ENCODE assay signal across 13 cellular contexts in genomic region chr6:2819115-2819514, GRCh38. TPM values are rescaled to one million over a fixed set of nuclear protein-coding genes. Genes with fewer than 3 reads are reported as not detected.
DNase-seq lines count a peak whose midpoint lies in the region; ATAC-seq, FAIRE-seq and TF ChIP-seq lines count a peak whose summit lies in the region.
"Had no signal": no experiment of that assay in that cellular context is flagged by ENCODE, and none has a peak within 500 bp of the region (broad histone marks: within the 10 kb centered on the region; RNA-seq: fewer than 3 reads in every experiment).

No MANE protein-coding gene starts in this region.

- peaks cover 3% of the 10 kb centered on the region; the same call in 1 of the 2 replicates for H3K4me1 ChIP-seq in HEK293 (ENCODE audit: control insufficient read depth, insufficient read depth, low read length)
- H3K4me1 ChIP-seq in mammary epithelial cell (ENCODE audit: insufficient read depth, low read length): peaks cover 29% of the 10 kb centered on the region
- H3K4me1 ChIP-seq in kidney (ENCODE audit: control insufficient read depth in 1 of 2, insufficient read depth in 1 of 2, low read depth in 1 of 2, low read length in 2 of 2): peaks cover 16 to 19% of the 10 kb centered on the region in 2 donors
- peaks cover 7 to 21% (median 14%) of the 10 kb centered on the region in 3 donors for H3K4me1 ChIP-seq in skeletal muscle tissue (ENCODE audit: control insufficient read depth in 3 of 3, insufficient read depth in 3 of 3, low read length in 3 of 3)

- dilution Hi-C loops in mammary epithelial cell (cut with HindIII; ENCODE audit: low sequenced_read_pairs): no loop called here

- no peak for DNase-seq in mammary epithelial cell
- DNase-seq in kidney: no peak
- no peak for DNase-seq in kidney glomerular epithelial cell (lab: John Stamatoyannopoulos, UW)
- no peak for DNase-seq in GM10248 (ENCODE audit: extremely low spot score)
- DNase-seq: glutamatergic neuron, KG1, NCI-H1694, NCI-H69 had no signal

- WGBS in mammary epithelial cell (ENCODE audit: low coverage, missing lambda C conversion rate): 99% methylated on average over 5 of the region's 5 CpGs

- peak overlapping the region; percentile 9 for H2AFZ ChIP-seq in mammary epithelial cell (ENCODE audit: low read depth, low read length)

- POLR2A ChIA-PET in HEK293 (lab: Yijun Ruan, JAX): interaction anchor here (1.0 to 2.0 kb wide), 2 partner anchors 13 to 22 kb away, joined by 3 to 9 read pairs; partner anchors contain the start of gene SERPINB1
- POLR2A ChIA-PET in GM10248 (lab: Yijun Ruan, JAX): no interaction called here

- FAIRE-seq in kidney (lab: Jason Lieb, UNC): no peak

- CTCF ChIA-PET in HEK293 (lab: Yijun Ruan, JAX): interaction anchor here (1.0 to 2.6 kb wide), 4 partner anchors 22 to 241 kb away, joined by 5 to 10 read pairs (median 5); partner anchors contain the start of gene SERPINB1
- CTCF ChIA-PET in mammary epithelial cell (lab: Charles Lee; ENCODE audit: low non-redundant PET): no interaction called here
- CTCF ChIA-PET in GM10248 (lab: Yijun Ruan, JAX): interaction anchor here (1.3 to 3.0 kb wide), 4 partner anchors 23 to 113 kb away, joined by 3 to 11 read pairs (median 4); partner anchors contain the start of gene SERPINB1

- no peaks in the 10 kb centered on the region for H4K20me1 ChIP-seq in mammary epithelial cell (ENCODE audit: insufficient read depth, low read length)

- H3K9ac ChIP-seq in mammary epithelial cell (ENCODE audit: insufficient read depth, low read length): peak overlapping the region; percentile 82
- peak overlapping the region in 1 of 2 donors; percentile 29 for H3K9ac ChIP-seq in kidney (ENCODE audit: low read length in 2 of 2)
- H3K9ac ChIP-seq in skeletal muscle tissue (ENCODE audit: low read depth in 1 of 3, low read length in 3 of 3): no peak overlapping the region

- H3K79me2 ChIP-seq in mammary epithelial cell (ENCODE audit: insufficient read depth, low read length): no peaks in the 10 kb centered on the region

- H3K36me3 ChIP-seq in HEK293 (ENCODE audit: control insufficient read depth in 2 of 2, insufficient read depth in 1 of 2, low read length in 2 of 2) (no peaks in the 10 kb centered on the region), mammary epithelial cell (ENCODE audit: insufficient read depth, low read length) (no peaks in the 10 kb centered on the region), kidney (ENCODE audit: control insufficient read depth in 1 of 2, insufficient read depth in 2 of 2, low read length in 2 of 2) (no peaks in the 10 kb centered on the region), skeletal muscle tissue (ENCODE audit: control insufficient read depth in 3 of 3, insufficient read depth in 3 of 3, low read length in 3 of 3) (no peaks in the 10 kb centered on the region)

- H3K4me2 ChIP-seq in mammary epithelial cell (ENCODE audit: insufficient read depth, low read depth, low read length): peak overlapping the region; percentile 69

- in situ Hi-C loops in mammary epithelial cell (cut with MboI; ENCODE audit: low sequenced_read_pairs in 2 of 2): no loop called here

- intact Hi-C loops in mammary epithelial cell (cut with micrococcal nuclease) (no loop called here), kidney (cut with DNase I) (no loop called here)

- H3K27ac ChIP-seq in HEK293 (ENCODE audit: extremely low read depth, low read depth, low read length) (no peak overlapping the region), mammary epithelial cell (ENCODE audit: insufficient read depth, low read depth, low read length) (peak overlapping the region; percentile 99), kidney (ENCODE audit: low read depth in 2 of 2, low read length in 2 of 2) (peak overlapping the region; percentile 84 to 91), skeletal muscle tissue (ENCODE audit: low read depth, low read length) (peak overlapping the region; percentile 16)
- H3K27ac ChIP-seq: RWPE1 had no signal

- H3K9me3 ChIP-seq in HEK293 (ENCODE audit: control insufficient read depth, insufficient read depth, low read depth, low read length) (no peaks in the 10 kb centered on the region), mammary epithelial cell (replicated peaks; ENCODE audit: insufficient read depth, low read length) (peaks cover 9% of the 10 kb centered on the region), kidney (ENCODE audit: control insufficient read depth in 1 of 2, low read length in 2 of 2) (peaks cover 0 to 6% of the 10 kb centered on the region in 2 donors), skeletal muscle tissue (ENCODE audit: control insufficient read depth in 3 of 3, low read length in 3 of 3) (peaks cover 0 to 3% (median 0%) of the 10 kb centered on the region in 3 donors)

- H3K27me3 ChIP-seq in mammary epithelial cell (ENCODE audit: insufficient read depth, low read length): no peaks in the 10 kb centered on the region
- H3K27me3 ChIP-seq in skeletal muscle tissue (ENCODE audit: control insufficient read depth in 3 of 3, insufficient read depth in 3 of 3, low read length in 3 of 3): no peaks in the 10 kb centered on the region

- H3K4me3 ChIP-seq in HEK293 (ENCODE audit: low read depth, low read length) (no peak overlapping the region), mammary epithelial cell (replicated peaks in 1 of 3; ENCODE audit: insufficient read depth in 1 of 3, low read depth in 2 of 3, low read length in 3 of 3) (no peak overlapping the region), kidney (ENCODE audit: low read length in 2 of 2) (no peak overlapping the region), skeletal muscle tissue (ENCODE audit: low read length in 3 of 3) (no peak overlapping the region)

- no peak for ATAC-seq in HG03439 (IDR thresholded peaks at IDR 0.05; ENCODE audit: unreplicated experiment)
- no peak for ATAC-seq in GM18867 (IDR thresholded peaks at IDR 0.05; ENCODE audit: unreplicated experiment)

- TF ChIP-seq CTCF in HEK293 (tag by site-specific recombination; IDR thresholded peaks at IDR 0.05): no peak
- no peak for TF ChIP-seq CTCF in mammary epithelial cell (conservative IDR thresholded peaks at IDR 0.05 in 1 of 2, IDR thresholded peaks at IDR 0.05 in 1 of 2; ENCODE audit: extremely low read depth in 1 of 2, insufficient read depth in 1 of 2, low read depth in 1 of 2, low read length in 2 of 2)
- TF ChIP-seq CTCF in kidney (IDR thresholded peaks at IDR 0.05; ENCODE audit: borderline replicate concordance, extremely low read depth, insufficient read depth): no peak
- no peak for TF ChIP-seq CTCF in GM10248 (IDR thresholded peaks at IDR 0.05; ENCODE audit: control extremely low read depth, extremely low read depth, low read depth, missing control alignments)

- no TSS peak for BruUV-seq in mammary epithelial cell (replicated peaks; lab: Mats Ljungman, UMichigan)

TF ChIP-seq in HEK293, 187 proteins besides CTCF, POLR2A, EP300 and RAD21:
- TF ChIP-seq ZBTB20 (tag by site-specific recombination; IDR thresholded peaks at IDR 0.05): peak; percentile 39; the same call in 1 of the 2 replicates
- TF ChIP-seq ZNF596 (tag by site-specific recombination; IDR thresholded peaks at IDR 0.05): no peak

RNA-seq across cellular contexts. Expression of gene SERPINB1, which starts 22.5 kb away (rescaled TPM):
- 10 to 100 TPM; 17.0 to 40.0 TPM for total RNA-seq in mammary epithelial cell
- polyA plus RNA-seq in mammary epithelial cell: 91.9 TPM
- polyA minus RNA-seq in mammary epithelial cell: 37.4 TPM
- total RNA-seq in kidney: 86.4 TPM
- polyA plus RNA-seq in kidney (ENCODE audit: insufficient read depth, low read depth, low replicate concordance): 37.4 TPM
- total RNA-seq in skeletal muscle tissue: 11.5 TPM

RNA-seq across cellular contexts. Expression of gene WRNIP1, which starts 53.9 kb away (rescaled TPM):
- 10 to 100 TPM; 43.3 to 46.0 TPM for total RNA-seq in mammary epithelial cell
- polyA plus RNA-seq in mammary epithelial cell: 58.5 TPM
- polyA minus RNA-seq in mammary epithelial cell: 44.7 TPM
- 38.0 TPM for total RNA-seq in kidney
- polyA plus RNA-seq in kidney (ENCODE audit: insufficient read depth, low read depth, low replicate concordance): 46.3 TPM
- 27.7 TPM for total RNA-seq in skeletal muscle tissue
